9 cellular contexts compared by ENCODE assay signal in genomic region chr3:179196098-179196497, GRCh38. TPM values are rescaled to one million over a fixed set of nuclear protein-coding genes. Genes with fewer than 3 reads are reported as not detected.
DNase-seq lines count a peak whose midpoint lies in the region; ATAC-seq and TF ChIP-seq lines count a peak whose summit lies in the region.
"Had no signal": no experiment of that assay in that cellular context is flagged by ENCODE, and none has a peak within 500 bp of the region (broad histone marks: within the 10 kb centered on the region; RNA-seq: fewer than 3 reads in every experiment).

No MANE protein-coding gene starts in this region.

- ATAC-seq in GM21381 (IDR thresholded peaks at IDR 0.05; ENCODE audit: unreplicated experiment), result peak; percentile 91
- peak; percentile 89 for ATAC-seq in HG03565 (IDR thresholded peaks at IDR 0.05; ENCODE audit: unreplicated experiment)
- ATAC-seq: Panc1 had no signal

- no TSS peak for BruUV-seq in PC-9 (replicated peaks; lab: Mats Ljungman, UMichigan)

- POLR2A ChIA-PET in PC-9 (lab: Charles Lee; ENCODE audit: unreplicated experiment), result interaction anchor here (0.6 kb wide), 1 partner anchor 9 kb away, joined by 31 read pairs; no protein-coding TSS in a partner anchor
- POLR2A ChIA-PET in RWPE1 (lab: Yijun Ruan, JAX; ENCODE audit: low non-redundant PET), result no interaction called here

- CTCF ChIA-PET in PC-9 (lab: Charles Lee), result no interaction called here
- CTCF ChIA-PET in RWPE1 (lab: Yijun Ruan, JAX), result no interaction called here

- H3K27me3 ChIP-seq in endodermal cell (ENCODE audit: control insufficient read depth, insufficient read depth, low read length, poor library complexity, severe bottlenecking) (no peaks in the 10 kb centered on the region), PC-9 (ENCODE audit: insufficient read depth, low read depth) (no peaks in the 10 kb centered on the region)

- H3K9me3 ChIP-seq in endodermal cell (ENCODE audit: control insufficient read depth, low read length), result peaks cover 3% of the 10 kb centered on the region
- H3K9me3 ChIP-seq in PC-9 (ENCODE audit: insufficient read depth, low read depth), result no peaks in the 10 kb centered on the region

- H3K9me3 Mint-ChIP-seq in endodermal cell, result no peaks in the 10 kb centered on the region

- H4K20me1 ChIP-seq in PC-9 (ENCODE audit: insufficient read depth), result peaks cover 4% of the 10 kb centered on the region; the same call in 1 of the 2 replicates

- H3K9ac ChIP-seq in endodermal cell (ENCODE audit: extremely low read depth, low read length, poor library complexity, severe bottlenecking), result no peak overlapping the region

- peak overlapping the region; percentile 66 for H3K27ac Mint-ChIP-seq in endodermal cell

- DNase-seq in GM04503 (ENCODE audit: low read depth), result peak; percentile 60
- no peak for DNase-seq in endodermal cell
- no peak for DNase-seq in PC-9
- DNase-seq in NCI-H82 treated with DMSO at 0.1 percent for 48 hours (lab: John Stamatoyannopoulos, UW; ENCODE audit: unreplicated experiment), result no peak
- no peak for DNase-seq in RWPE1 (ENCODE audit: low spot score)
- DNase-seq in NCI-H2029 treated with DMSO at 0.1 percent for 48 hours (lab: John Stamatoyannopoulos, UW), result no peak

- H3K9me2 ChIP-seq in PC-9 (ENCODE audit: insufficient read depth), result no peaks in the 10 kb centered on the region

- peaks cover 18% of the 10 kb centered on the region for H3K4me1 Mint-ChIP-seq in endodermal cell

- H3K79me2 ChIP-seq in PC-9 (ENCODE audit: low read depth), result peaks cover 26% of the 10 kb centered on the region; the same call in 1 of the 2 replicates

- H3K4me3 ChIP-seq in endodermal cell (ENCODE audit: low read length) (no peak overlapping the region), PC-9 (no peak overlapping the region)

- WGBS in endodermal cell (ENCODE audit: insufficient coverage in 1 of 2, insufficient read length in 1 of 2), 2 experiments, result 90% methylated on average over 1 of the region's 1 CpG; no CpG with 5 or more reads in 1 of the 2 experiments

- H3K4me2 ChIP-seq in PC-9, result no peak overlapping the region

- H3K4me1 ChIP-seq in endodermal cell (ENCODE audit: control insufficient read depth, insufficient read depth, low read length) (peaks cover 4% of the 10 kb centered on the region), PC-9 (replicated peaks; ENCODE audit: insufficient read depth) (no peaks in the 10 kb centered on the region)

- H3F3A ChIP-seq in PC-9 (ENCODE audit: insufficient read depth, low read depth), result no peaks in the 10 kb centered on the region

- H3K4me3 Mint-ChIP-seq in endodermal cell, result no peak overlapping the region

- intact Hi-C loops in PC-9 (cut with micrococcal nuclease; ENCODE audit: unreplicated experiment), result loop anchor here (5.0 kb wide), 1 partner anchor 34 kb away; no protein-coding TSS in a partner anchor

- no peak overlapping the region for H2AFZ ChIP-seq in PC-9

- H3K27ac ChIP-seq in endodermal cell (ENCODE audit: low read depth, low read length), result no peak overlapping the region
- no peak overlapping the region for H3K27ac ChIP-seq in PC-9
- no peak overlapping the region for H3K27ac ChIP-seq in RWPE1

- TF ChIP-seq CTCF in endodermal cell (conservative IDR thresholded peaks at IDR 0.05) (no peak), PC-9 (conservative IDR thresholded peaks at IDR 0.05) (no peak), RWPE1 (conservative IDR thresholded peaks at IDR 0.05; ENCODE audit: low read depth) (no peak)

- H3K27me3 Mint-ChIP-seq in endodermal cell (ENCODE audit: insufficient read depth), result no peaks in the 10 kb centered on the region

- peaks cover 11% of the 10 kb centered on the region for H3K36me3 Mint-ChIP-seq in endodermal cell (ENCODE audit: low read depth)

- H3K36me3 ChIP-seq in endodermal cell (ENCODE audit: control insufficient read depth, insufficient read depth, low read length) (peaks cover 14% of the 10 kb centered on the region), PC-9 (ENCODE audit: low read depth) (peaks cover 12% of the 10 kb centered on the region; the same call in 1 of the 2 replicates)

RNA-seq across cellular contexts. Expression of gene PIK3CA, which starts 47.9 kb away (rescaled TPM):
- 10 to 100 TPM; 21.1 to 22.2 TPM for total RNA-seq in endodermal cell
- 14.5 TPM for polyA plus RNA-seq in endodermal cell (2013, experiment 1 of 2)
- polyA plus RNA-seq in endodermal cell (2013, experiment 2 of 2), result 15.3 TPM
- 33.9 and 39.9 TPM in 2 replicates for total RNA-seq in PC-9 (2021)

RNA-seq across cellular contexts. Expression of gene KCNMB3, which starts 54.8 kb away (rescaled TPM):
- total RNA-seq in endodermal cell (1 to 10 TPM; 2.4 to 2.6 TPM), PC-9 (2021) (7.4 and 8.9 TPM in 2 replicates)
- 2.2 TPM for polyA plus RNA-seq in endodermal cell (2013, experiment 1 of 2)
- polyA plus RNA-seq in endodermal cell (2013, experiment 2 of 2), result 1.9 TPM
